In the genomic region with DNA sequence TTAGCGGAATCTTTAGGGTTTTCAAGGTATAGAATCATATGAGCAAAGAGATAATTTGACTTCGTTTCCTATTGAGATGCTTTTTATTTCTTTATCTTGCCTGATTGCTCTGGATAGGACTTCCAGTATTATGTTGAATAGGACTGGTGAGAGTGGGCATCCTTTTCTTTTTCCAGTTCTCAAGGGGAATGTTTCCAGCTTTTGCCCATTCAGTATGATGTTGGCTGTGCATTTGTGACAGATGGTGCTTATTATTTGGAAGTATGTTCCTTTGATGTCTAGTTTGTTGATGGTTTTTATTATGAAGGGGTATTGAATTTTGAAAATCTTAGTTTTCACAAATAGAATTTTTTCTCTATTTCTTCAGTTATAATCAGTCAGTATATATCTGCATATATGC, we compare ENCODE assay signal across 9 cellular contexts.
"Had no signal": no experiment of that assay in that cellular context is flagged by ENCODE, and none has a peak within 500 bp of the region (broad histone marks: within the 10 kb centered on the region; RNA-seq: fewer than 3 reads in every experiment).

No MANE protein-coding gene starts in this region.

- FAIRE-seq: HTR-8/SVneo, K562 had no signal

- ATAC-seq: HCT116, K562 had no signal

- DNase-seq: GM23248, GOT3, H7, HFFc6, IMR-90, KG1 had no signal
